In the genomic region with DNA sequence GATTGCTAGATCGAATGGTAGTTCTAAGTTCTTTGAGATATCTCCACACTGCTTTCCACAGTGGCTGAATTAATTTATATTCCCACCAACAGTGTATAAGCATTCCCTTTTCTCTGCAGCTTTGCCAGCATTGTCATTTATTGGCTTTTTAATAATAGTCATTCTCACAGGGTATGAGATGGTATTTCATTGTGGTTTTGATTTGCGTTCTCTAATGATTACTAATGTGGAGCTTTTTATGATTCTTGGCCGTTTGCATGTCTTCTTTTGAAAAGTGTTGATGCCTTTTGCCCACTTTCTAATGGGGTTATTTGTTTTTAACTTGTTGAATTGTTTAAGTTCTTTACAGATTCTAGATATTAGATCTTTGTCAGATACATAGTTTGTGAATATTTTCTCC, we compare ENCODE assay signal across 1 cellular context.
TF ChIP-seq lines count a peak whose summit lies in the region.

No MANE protein-coding gene starts in this region.

TF ChIP-seq in GM12891, 5 proteins besides CTCF, POLR2A, EP300 and RAD21:
- no peak for TF ChIP-seq PAX5 (IDR thresholded peaks at IDR 0.05; ENCODE audit: insufficient read depth, low read length, severe bottlenecking)
- no peak for TF ChIP-seq POU2F2 (IDR thresholded peaks at IDR 0.05; ENCODE audit: low read depth, low read length)
- no peak for TF ChIP-seq TAF1 (IDR thresholded peaks at IDR 0.05; ENCODE audit: low read depth, low read length)
- no peak for TF ChIP-seq SPI1 (IDR thresholded peaks at IDR 0.05; ENCODE audit: low read depth, low read length)
- TF ChIP-seq POLR2AphosphoS5 (IDR thresholded peaks at IDR 0.05; ENCODE audit: low read depth, low read length): no peak
